ENCODE assay signal across 1 cellular context in genomic region chr22:29907753-29908515, GRCh38.
TF ChIP-seq lines count a peak whose summit lies in the region.

No MANE protein-coding gene starts in this region.

TF ChIP-seq in HepG2, 621 proteins besides CTCF, POLR2A, EP300 and RAD21 (continued from another document and continues in another):
- TF ChIP-seq ZNF607 (CRISPR knock-in tag; IDR thresholded peaks at IDR 0.05; ENCODE audit: borderline replicate concordance) = no peak
- TF ChIP-seq SIX1 (CRISPR knock-in tag; IDR thresholded peaks at IDR 0.05; ENCODE audit: borderline replicate concordance) = no peak; the same call in 1 of the 2 replicates
- no peak for TF ChIP-seq ZSCAN30 (CRISPR knock-in tag; IDR thresholded peaks at IDR 0.05)
- no peak for TF ChIP-seq ZNF761 (CRISPR knock-in tag; conservative IDR thresholded peaks at IDR 0.05)
- TF ChIP-seq EHMT2 (IDR thresholded peaks at IDR 0.05; ENCODE audit: borderline replicate concordance, low read depth, low read length) = no peak
- no peak for TF ChIP-seq ZNF317 (CRISPR knock-in tag; IDR thresholded peaks at IDR 0.05)
- TF ChIP-seq HOMEZ (CRISPR knock-in tag; IDR thresholded peaks at IDR 0.05; ENCODE audit: low read depth) = no peak; the same call in 1 of the 2 replicates
- TF ChIP-seq JUND (CRISPR knock-in tag; IDR thresholded peaks at IDR 0.05) = peak; percentile 66; the same call in 1 of the 2 replicates
- no peak for TF ChIP-seq KMT2A (CRISPR knock-in tag; IDR thresholded peaks at IDR 0.05)
- TF ChIP-seq MYPOP (CRISPR knock-in tag; IDR thresholded peaks at IDR 0.05) = no peak
- TF ChIP-seq ZNF24 (IDR thresholded peaks at IDR 0.05) = no peak
- no peak for TF ChIP-seq SPEN (CRISPR knock-in tag; IDR thresholded peaks at IDR 0.05; ENCODE audit: low read depth)
- no peak for TF ChIP-seq PTBP1 (IDR thresholded peaks at IDR 0.05; ENCODE audit: low read depth, low read length, poor library complexity, severe bottlenecking)
- TF ChIP-seq ONECUT2 (CRISPR knock-in tag; IDR thresholded peaks at IDR 0.05) = no peak
- TF ChIP-seq PPARG (CRISPR knock-in tag; conservative IDR thresholded peaks at IDR 0.05) = no peak
- no peak for TF ChIP-seq ZNF775 (CRISPR knock-in tag; IDR thresholded peaks at IDR 0.05; ENCODE audit: borderline replicate concordance)
- no peak for TF ChIP-seq CBX5 (CRISPR knock-in tag; IDR thresholded peaks at IDR 0.05; ENCODE audit: borderline replicate concordance)
- no peak for TF ChIP-seq TEF (CRISPR knock-in tag; IDR thresholded peaks at IDR 0.05)
- TF ChIP-seq GZF1 (CRISPR knock-in tag; IDR thresholded peaks at IDR 0.05) = no peak
- peak; percentile 25; the same call in 1 of the 2 replicates for TF ChIP-seq JUNB (CRISPR knock-in tag; IDR thresholded peaks at IDR 0.05; ENCODE audit: borderline replicate concordance)
- TF ChIP-seq ZNF496 (CRISPR knock-in tag; IDR thresholded peaks at IDR 0.05; ENCODE audit: insufficient replicate concordance) = no peak
- no peak for TF ChIP-seq ZNF7 (CRISPR knock-in tag; IDR thresholded peaks at IDR 0.05)
- TF ChIP-seq SAP130 (CRISPR knock-in tag; IDR thresholded peaks at IDR 0.05; ENCODE audit: low read depth) = peak; percentile 34; the same call in 1 of the 2 replicates
- TF ChIP-seq ARNT (IDR thresholded peaks at IDR 0.05) = no peak
- TF ChIP-seq MEF2D (CRISPR knock-in tag; IDR thresholded peaks at IDR 0.05) = no peak
- TF ChIP-seq ZNF782 (CRISPR knock-in tag; IDR thresholded peaks at IDR 0.05; ENCODE audit: borderline replicate concordance) = no peak
- no peak for TF ChIP-seq FOXO1 (CRISPR knock-in tag; IDR thresholded peaks at IDR 0.05)
- TF ChIP-seq ZNF670 (CRISPR knock-in tag; IDR thresholded peaks at IDR 0.05; ENCODE audit: borderline replicate concordance) = no peak
- TF ChIP-seq SSRP1 (CRISPR knock-in tag; IDR thresholded peaks at IDR 0.05) = no peak
- no peak for TF ChIP-seq THAP7 (CRISPR knock-in tag; IDR thresholded peaks at IDR 0.05)
- no peak for TF ChIP-seq SNAI1 (CRISPR knock-in tag; IDR thresholded peaks at IDR 0.05; ENCODE audit: borderline replicate concordance)
- peak; percentile 79 for TF ChIP-seq FOSL1 (CRISPR knock-in tag; IDR thresholded peaks at IDR 0.05; ENCODE audit: borderline replicate concordance)
- TF ChIP-seq ZNF639 (CRISPR knock-in tag; conservative IDR thresholded peaks at IDR 0.05) = no peak
- TF ChIP-seq NONO (IDR thresholded peaks at IDR 0.05) = no peak
- TF ChIP-seq NONO (CRISPR knock-in tag; conservative IDR thresholded peaks at IDR 0.05) = no peak
- TF ChIP-seq TEAD3 (CRISPR knock-in tag; optimal IDR thresholded peaks at IDR 0.05; ENCODE audit: borderline replicate concordance) = peak; percentile 47
- no peak for TF ChIP-seq MTF1 (CRISPR knock-in tag; IDR thresholded peaks at IDR 0.05)
- no peak for TF ChIP-seq POLR2AphosphoS5 (IDR thresholded peaks at IDR 0.05; ENCODE audit: low read depth, low read length)
- TF ChIP-seq MNT (IDR thresholded peaks at IDR 0.05) = no peak
- TF ChIP-seq TMF1 (CRISPR knock-in tag; IDR thresholded peaks at IDR 0.05; ENCODE audit: low read depth) = no peak
- no peak for TF ChIP-seq ZNF83 (CRISPR knock-in tag; IDR thresholded peaks at IDR 0.05; ENCODE audit: borderline replicate concordance)
- TF ChIP-seq PBX2 (CRISPR knock-in tag; IDR thresholded peaks at IDR 0.05) = 0 out of 2 replicates have a peak, but pooled peaks have one; percentile 37
- no peak for TF ChIP-seq CHCHD3 (CRISPR knock-in tag; IDR thresholded peaks at IDR 0.05)
- peak; percentile 60 for TF ChIP-seq ARID5B (CRISPR knock-in tag; IDR thresholded peaks at IDR 0.05)
- TF ChIP-seq ZNF644 (CRISPR knock-in tag; IDR thresholded peaks at IDR 0.05; ENCODE audit: low read depth) = peak; percentile 45; the same call in 1 of the 2 replicates
- no peak for TF ChIP-seq ZNF318 (CRISPR knock-in tag; IDR thresholded peaks at IDR 0.05)
- no peak for TF ChIP-seq CHD4 (IDR thresholded peaks at IDR 0.05; ENCODE audit: borderline replicate concordance, low read length)
